Comparison of ENCODE assay signal across 9 cellular contexts in genomic region chrX:10769696-10770619, GRCh38.
A peak's percentile ranks its signal among the peaks of the same experiment; 100 is the strongest.
DNase-seq lines count a peak whose midpoint lies in the region; ATAC-seq and TF ChIP-seq lines count a peak whose summit lies in the region.
"Had no signal": no experiment of that assay in that cellular context is flagged by ENCODE, and none has a peak within 500 bp of the region (broad histone marks: within the 10 kb centered on the region; RNA-seq: fewer than 3 reads in every experiment).

No MANE protein-coding gene starts in this region.

- TF ChIP-seq CTCF in BE2C (IDR thresholded peaks at IDR 0.05; ENCODE audit: low read depth, low read length), result no peak

- peak; percentile 6 for DNase-seq in BE2C
- DNase-seq in NCI-H1417 treated with DMSO at 0.1 percent for 48 hours (lab: John Stamatoyannopoulos, UW), result peak; percentile 60
- peak; percentile 66 for DNase-seq in adipocyte (ENCODE audit: low read depth)
- DNase-seq in left lobe of liver (ENCODE audit: low spot score), result peak; percentile 53
- DNase-seq in SW 1271 (lab: John Stamatoyannopoulos, UW), result no peak
- no peak for DNase-seq in effector CD8-positive, alpha-beta T cell (lab: John Stamatoyannopoulos, UW)
- DNase-seq: effector memory CD4-positive, alpha-beta T cell had no signal

- ATAC-seq in left lobe of liver (peak; percentile 81), HG02981 (IDR thresholded peaks at IDR 0.05; ENCODE audit: unreplicated experiment) (no peak), GM21528 (IDR thresholded peaks at IDR 0.05; ENCODE audit: low FRiP score, unreplicated experiment) (no peak)

- H3K4me1 ChIP-seq in BE2C (no peaks in the 10 kb centered on the region; the same call in 1 of the 2 replicates), adipocyte (ENCODE audit: control insufficient read depth, insufficient read depth, low read length) (peaks cover 12% of the 10 kb centered on the region)

- peak overlapping the region; percentile 60 for H3K9ac ChIP-seq in adipocyte (ENCODE audit: low read length)

- H3K9me3 ChIP-seq in BE2C (no peaks in the 10 kb centered on the region), adipocyte (ENCODE audit: control insufficient read depth, low read length) (no peaks in the 10 kb centered on the region)

- H3K36me3 ChIP-seq in BE2C, result no peaks in the 10 kb centered on the region
- no peaks in the 10 kb centered on the region for H3K36me3 ChIP-seq in adipocyte (ENCODE audit: control insufficient read depth, insufficient read depth, low read length, severe bottlenecking)

- H3K27me3 ChIP-seq in BE2C (no peaks in the 10 kb centered on the region), adipocyte (replicated peaks; ENCODE audit: control insufficient read depth, insufficient read depth, low read length) (peaks cover 2% of the 10 kb centered on the region)

- H3K4me3 ChIP-seq in BE2C (ENCODE audit: low read depth, low read length) (peak overlapping the region; percentile 39), adipocyte (ENCODE audit: low read length) (peak overlapping the region; percentile 70)

Comparison
In these comparisons a context has a peak if more than half of its experiments do, and no peak if none do; other contexts are left out.
1. DNase-seq: peak in BE2C (single experiment), NCI-H1417 treated with DMSO at 0.1 percent for 48 hours (single experiment), adipocyte (single experiment) and left lobe of liver (single experiment); none in SW 1271 (0 of 2) and effector CD8-positive, alpha-beta T cell (single experiment).